12 cellular contexts compared by ENCODE assay signal in genomic region chr16:30324205-30324604, GRCh38. TPM values are rescaled to one million over a fixed set of nuclear protein-coding genes. Genes with fewer than 3 reads are reported as not detected.
"Had no signal": no experiment of that assay in that cellular context is flagged by ENCODE, and none has a peak within 500 bp of the region (broad histone marks: within the 10 kb centered on the region; RNA-seq: fewer than 3 reads in every experiment).

No MANE protein-coding gene starts in this region.

RNA-seq across cellular contexts. Expression of gene MYL11, which starts 50.4 kb away (rescaled TPM):
- total RNA-seq: esophagus squamous epithelium, glomerular endothelial cell, kidney epithelial cell, left cardiac atrium, left ventricle myocardium inferior, osteocyte, right atrium auricular region, sciatic nerve, smooth muscle cell, stomach, subcutaneous adipose tissue, temporal lobe had no signal
